6 cellular contexts compared by ENCODE assay signal in the genomic region with DNA sequence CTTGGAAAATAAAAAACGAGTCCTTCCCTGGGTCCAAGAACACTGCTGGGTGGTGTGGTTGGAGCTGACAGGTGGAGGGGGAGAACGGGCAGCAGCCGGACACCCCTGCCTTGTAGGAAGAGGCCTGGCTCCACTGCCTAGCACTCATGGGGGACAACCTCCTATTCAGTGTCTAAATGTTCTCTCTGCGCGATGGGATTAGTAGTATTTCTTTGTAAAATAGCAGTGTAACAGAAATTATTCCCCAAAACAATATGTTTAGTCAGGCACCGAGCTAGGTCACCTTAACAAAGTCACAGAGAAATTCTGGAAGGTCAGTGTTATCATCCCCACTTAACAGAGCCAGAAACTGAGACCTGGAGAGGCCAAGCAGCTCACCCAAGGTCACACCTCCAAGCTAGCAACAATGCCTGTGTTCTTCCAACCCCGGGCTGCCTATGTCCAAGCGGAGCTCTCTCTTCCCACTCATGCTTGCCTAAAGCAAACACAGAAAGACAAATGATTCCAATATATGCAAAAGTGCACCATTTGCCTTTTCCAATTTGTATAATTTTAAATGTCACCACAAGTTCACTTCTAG.
"Had no signal": no experiment of that assay in that cellular context is flagged by ENCODE, and none has a peak within 500 bp of the region (broad histone marks: within the 10 kb centered on the region; RNA-seq: fewer than 3 reads in every experiment).

No MANE protein-coding gene starts in this region.

- H3K4me3 ChIP-seq: coronary artery, right atrium auricular region, skin epidermis had no signal

- H3K36me3 ChIP-seq: neutrophil, right atrium auricular region had no signal

- H3K27ac ChIP-seq: coronary artery, neutrophil, right atrium auricular region, skin epidermis had no signal

- H3K27me3 ChIP-seq: neutrophil, right atrium auricular region had no signal

- H3K9me3 ChIP-seq: neutrophil, right atrium auricular region had no signal

- DNase-seq: kidney glomerular epithelial cell, natural killer cell had no signal
